Comparison of ENCODE assay signal across 13 cellular contexts in genomic region chr4:139552908-139553307, GRCh38. TPM values are rescaled to one million over a fixed set of nuclear protein-coding genes. Genes with fewer than 3 reads are reported as not detected.
DNase-seq lines count a peak whose midpoint lies in the region; ATAC-seq and TF ChIP-seq lines count a peak whose summit lies in the region.
"Had no signal": no experiment of that assay in that cellular context is flagged by ENCODE, and none has a peak within 500 bp of the region (broad histone marks: within the 10 kb centered on the region; RNA-seq: fewer than 3 reads in every experiment).

No MANE protein-coding gene starts in this region.

- no peak for TF ChIP-seq CTCF in brain (conservative IDR thresholded peaks at IDR 0.05)

- in situ Hi-C loops in GM23248 (cut with MboI), result no loop called here

- peak overlapping the region; percentile 59 for H3K4me3 ChIP-seq in GM23248
- no peak overlapping the region for H3K4me3 ChIP-seq in mesendoderm (ENCODE audit: low read length)
- peak overlapping the region in 1 of 5 donors; percentile 96 for H3K4me3 ChIP-seq in subcutaneous abdominal adipose tissue (ENCODE audit: low read depth in 1 of 5, low read length in 5 of 5)

- no peak for ATAC-seq in HG03097 (IDR thresholded peaks at IDR 0.05; ENCODE audit: low FRiP score, unreplicated experiment)
- ATAC-seq: natural killer cell had no signal

- DNase-seq in GM23248 (no peak), mesendoderm (no peak), OCI-M1 (lab: John Stamatoyannopoulos, UW) (no peak), Ammon's horn (ENCODE audit: low spot score) (no peak)
- DNase-seq in stimulated activated CD4-positive, alpha-beta T cell treated with anti-CD3 and anti-CD28 coated beads, Interleukin-4, amount 100 ng/mL, for 4 hours, result no peak
- DNase-seq: activated naive CD4-positive, alpha-beta T cell treated with anti-CD3 and anti-CD28 coated beads for 36 hours; DMS 273 treated with DMSO at 0.1 percent for 48 hours; MV-4-11; natural killer cell; NCI-H526 had no signal

- H3K4me2 ChIP-seq in GM23248 (ENCODE audit: unreplicated experiment), result peak overlapping the region; percentile 88
- H3K4me2 ChIP-seq in mesendoderm (ENCODE audit: low read length), result no peak overlapping the region

- H3K4me1 ChIP-seq in GM23248 (ENCODE audit: insufficient read depth) (peaks cover 38% of the 10 kb centered on the region), mesendoderm (ENCODE audit: control insufficient read depth, low read depth, low read length) (peaks cover 18% of the 10 kb centered on the region), subcutaneous abdominal adipose tissue (ENCODE audit: control insufficient read depth in 5 of 5, insufficient read depth in 5 of 5, low read length in 5 of 5) (peaks cover 9 to 69% (median 63%) of the 10 kb centered on the region in 5 donors)

- H4K5ac ChIP-seq in mesendoderm (ENCODE audit: low read length), result no peak overlapping the region

- H2AK5ac ChIP-seq in mesendoderm (ENCODE audit: low read length), result no peak overlapping the region

- peak overlapping the region; percentile 17 to 99 (median 95) for H3K4me3 Mint-ChIP-seq in brain
- H3K4me3 Mint-ChIP-seq: activated naive CD4-positive, alpha-beta T cell treated with anti-CD3 and anti-CD28 coated beads for 36 hours; natural killer cell had no signal

- no peak overlapping the region for H2BK5ac ChIP-seq in mesendoderm (ENCODE audit: low read length)

- peaks cover 12% of the 10 kb centered on the region for H3K27me3 Mint-ChIP-seq in brain

- H3K27me3 ChIP-seq in GM23248 (replicated peaks; ENCODE audit: insufficient read depth), result peaks cover 4% of the 10 kb centered on the region; the same call in 1 of the 2 replicates
- H3K27me3 ChIP-seq in mesendoderm (ENCODE audit: insufficient read depth, low read length, poor library complexity), result peaks cover 1% of the 10 kb centered on the region
- H3K27me3 ChIP-seq in subcutaneous abdominal adipose tissue (ENCODE audit: control insufficient read depth in 5 of 5, insufficient read depth in 4 of 5, low read length in 5 of 5), result no peaks in the 10 kb centered on the region

- H3K9me3 Mint-ChIP-seq in brain, result peaks cover 0 to 2% (median 0%) of the 10 kb centered on the region in 5 experiments
- H3K9me3 Mint-ChIP-seq: activated naive CD4-positive, alpha-beta T cell treated with anti-CD3 and anti-CD28 coated beads for 36 hours; natural killer cell had no signal

- peak overlapping the region; percentile 65 for H3K56ac ChIP-seq in mesendoderm (ENCODE audit: low read length)

- peaks cover 5% of the 10 kb centered on the region for H3K79me1 ChIP-seq in mesendoderm (ENCODE audit: low read length)

- no peak overlapping the region for H2BK15ac ChIP-seq in mesendoderm (replicated peaks; ENCODE audit: low read depth)

- H3K4me1 Mint-ChIP-seq in brain, result peaks cover 71% of the 10 kb centered on the region

- peaks cover under 1% of the 10 kb centered on the region for H3K36me3 Mint-ChIP-seq in brain
- H3K36me3 Mint-ChIP-seq: natural killer cell had no signal

- no peak overlapping the region for H2BK120ac ChIP-seq in mesendoderm (ENCODE audit: low read depth, low read length)

- H3K36me3 ChIP-seq in GM23248 (ENCODE audit: low read depth) (no peaks in the 10 kb centered on the region), mesendoderm (ENCODE audit: control insufficient read depth, insufficient read depth, low read length) (no peaks in the 10 kb centered on the region), subcutaneous abdominal adipose tissue (ENCODE audit: control insufficient read depth in 5 of 5, insufficient read depth in 5 of 5, low read length in 5 of 5) (no peaks in the 10 kb centered on the region)

- H3K9ac ChIP-seq in GM23248, result peak overlapping the region; percentile 94
- H3K9ac ChIP-seq in mesendoderm (ENCODE audit: low read length), result no peak overlapping the region
- H3K9ac ChIP-seq in subcutaneous abdominal adipose tissue (ENCODE audit: low read length in 5 of 5), result peak overlapping the region in 3 of 5 donors; percentile 51 to 85 (median 75)

- H2AFZ ChIP-seq in GM23248, result no peak overlapping the region

- H3K23ac ChIP-seq in mesendoderm (ENCODE audit: low read length), result no peak overlapping the region

- H3K18ac ChIP-seq in mesendoderm (ENCODE audit: low read length), result no peak overlapping the region

- peak overlapping the region; percentile 76 for H3K27ac ChIP-seq in GM23248
- H3K27ac ChIP-seq in mesendoderm (ENCODE audit: low read depth, low read length), result no peak overlapping the region
- peak overlapping the region; percentile 92 for H3K27ac ChIP-seq in subcutaneous abdominal adipose tissue (ENCODE audit: low read depth, low read length)

- H3K9me3 ChIP-seq in GM23248 (ENCODE audit: low read depth), result no peaks in the 10 kb centered on the region
- H3K9me3 ChIP-seq in subcutaneous abdominal adipose tissue (ENCODE audit: control insufficient read depth in 5 of 5, low read length in 5 of 5), result no peaks in the 10 kb centered on the region

- H3K27ac Mint-ChIP-seq in brain, result peak overlapping the region; percentile 25 to 99 (median 70)
- H3K27ac Mint-ChIP-seq: activated naive CD4-positive, alpha-beta T cell treated with anti-CD3 and anti-CD28 coated beads for 36 hours; natural killer cell had no signal

- H3K79me2 ChIP-seq in GM23248 (ENCODE audit: insufficient read depth) (peaks cover 71% of the 10 kb centered on the region), mesendoderm (ENCODE audit: control insufficient read depth, insufficient read depth, low read length) (peaks cover 18% of the 10 kb centered on the region)

- H3K9me2 ChIP-seq in GM23248 (ENCODE audit: insufficient read depth), result no peaks in the 10 kb centered on the region

- WGBS in GM23248 (ENCODE audit: low coverage in 1 of 2, low lambda C conversion rate in 2 of 2, missing lambda C conversion rate in 2 of 2), 2 experiments, result 36 to 39% methylated on average over 2 of the region's 2 CpGs
- no CpG with 5 or more reads among the region's 2 CpGs for WGBS in mesendoderm (ENCODE audit: extremely low coverage, insufficient coverage, low lambda C conversion rate)

- peaks cover 24% of the 10 kb centered on the region for H3F3A ChIP-seq in GM23248 (ENCODE audit: insufficient read depth)

- H4K20me1 ChIP-seq in GM23248 (ENCODE audit: insufficient read depth), result 0 out of 2 replicates have a peak, but pooled peaks cover 5% of the 10 kb centered on the region

- no peak overlapping the region for H4K8ac ChIP-seq in mesendoderm (ENCODE audit: low read depth, low read length)

- no peak overlapping the region for H3K4ac ChIP-seq in mesendoderm (ENCODE audit: low read depth, low read length)

RNA-seq across cellular contexts. Expression of gene SETD7, which starts 3.1 kb away (rescaled TPM):
- 82.5 and 101 TPM in 2 replicates for total RNA-seq in GM23248 (2014; rRNA removed; shearing (Covaris generic))
- polyA plus RNA-seq in GM23248 (2016; fragmentation: Nextera tagmentation; extraction: Ambion mirVana), result 31.6 and 34.0 TPM in 2 replicates
- 18.3 TPM for polyA plus RNA-seq in brain (ENCODE audit: insufficient read depth, low read depth, low replicate concordance)
- polyA plus RNA-seq in mesendoderm (2013, experiment 1 of 2), result 10.1 TPM
- polyA plus RNA-seq in mesendoderm (2013, experiment 2 of 2), result 9.5 TPM
